16 cellular contexts compared by ENCODE assay signal in genomic region chr3:101998256-101998926, GRCh38.
DNase-seq lines count a peak whose midpoint lies in the region; TF ChIP-seq lines count a peak whose summit lies in the region.
"Had no signal": no experiment of that assay in that cellular context is flagged by ENCODE, and none has a peak within 500 bp of the region (broad histone marks: within the 10 kb centered on the region; RNA-seq: fewer than 3 reads in every experiment).

No MANE protein-coding gene starts in this region.

- H3K4me1 ChIP-seq in HEK293 (ENCODE audit: control insufficient read depth, insufficient read depth, low read length): no peaks in the 10 kb centered on the region
- peaks cover 10% of the 10 kb centered on the region for H3K4me1 ChIP-seq in osteoblast (ENCODE audit: insufficient read depth, low read length)
- H3K4me1 ChIP-seq in prostate gland (replicated peaks): no peaks in the 10 kb centered on the region
- H3K4me1 ChIP-seq: left lung had no signal

- H3K27me3 ChIP-seq in osteoblast (ENCODE audit: insufficient read depth, low read length): no peaks in the 10 kb centered on the region
- H3K27me3 ChIP-seq in prostate gland (replicated peaks; ENCODE audit: insufficient read depth): no peaks in the 10 kb centered on the region
- H3K27me3 ChIP-seq: left lung, ovary had no signal

- peak; percentile 12 for DNase-seq in AG10803 (ENCODE audit: low read depth)
- DNase-seq in astrocyte of the spinal cord (ENCODE audit: low read depth, low spot score): peak; percentile 38
- DNase-seq in osteoblast (ENCODE audit: insufficient read length, low spot score, missing footprints): no peak
- no peak for DNase-seq in prostate gland (ENCODE audit: low spot score)
- no peak for DNase-seq in activated gamma-delta T cell treated with Interleukin-2 at 50 U/mL for 16 hours
- no peak for DNase-seq in Kasumi-1 (lab: John Stamatoyannopoulos, UW)
- DNase-seq in LoVo (ENCODE audit: low spot score): no peak
- DNase-seq: ACHN; amniotic stem cell; endodermal cell; foreskin melanocyte; left lung; NCI-H2081; ovary; stimulated activated naive CD8-positive, alpha-beta T cell treated with anti-CD3 and anti-CD28 coated beads, Interleukin-15, Interleukin-2, amounts not matched to agents 100 U/mL and 50 U/mL, for 24 hours had no signal

- H3K9me3 ChIP-seq in HEK293 (ENCODE audit: control insufficient read depth, insufficient read depth, low read depth, low read length) (no peaks in the 10 kb centered on the region), osteoblast (ENCODE audit: low read depth, low read length) (no peaks in the 10 kb centered on the region), prostate gland (no peaks in the 10 kb centered on the region)
- H3K9me3 ChIP-seq: left lung, ovary had no signal

- in situ Hi-C loops in astrocyte of the spinal cord (cut with HindIII; ENCODE audit: low sequenced_read_pairs): no loop called here

- intact Hi-C loops in prostate gland (cut with DNase I): no loop called here

- H3K4me3 ChIP-seq in AG10803 (ENCODE audit: low read length): no peak overlapping the region
- H3K4me3 ChIP-seq in HEK293 (ENCODE audit: low read depth, low read length): no peak overlapping the region
- no peak overlapping the region for H3K4me3 ChIP-seq in astrocyte of the spinal cord (ENCODE audit: low read depth, low read length)
- H3K4me3 ChIP-seq in osteoblast (ENCODE audit: insufficient read depth, low read length): no peak overlapping the region
- no peak overlapping the region for H3K4me3 ChIP-seq in prostate gland
- H3K4me3 ChIP-seq: left lung, ovary had no signal

- no peaks in the 10 kb centered on the region for H3K79me2 ChIP-seq in osteoblast (ENCODE audit: insufficient read depth, low read length)

- no peak overlapping the region for H3K27ac ChIP-seq in HEK293 (ENCODE audit: extremely low read depth, low read depth, low read length)
- H3K27ac ChIP-seq in osteoblast (ENCODE audit: low read depth, low read length): no peak overlapping the region
- no peak overlapping the region for H3K27ac ChIP-seq in prostate gland
- H3K27ac ChIP-seq: left lung, ovary had no signal

- POLR2A ChIA-PET in HEK293 (lab: Yijun Ruan, JAX): no interaction called here

- no peaks in the 10 kb centered on the region for H4K20me1 ChIP-seq in osteoblast (ENCODE audit: insufficient read depth, low read length)

- WGBS in prostate gland: 84% methylated on average over 3 of the region's 3 CpGs

- CTCF ChIA-PET in HEK293 (lab: Yijun Ruan, JAX): no interaction called here

- TF ChIP-seq CTCF in AG10803 (conservative IDR thresholded peaks at IDR 0.05; ENCODE audit: low read length) (no peak), HEK293 (tag by site-specific recombination; IDR thresholded peaks at IDR 0.05) (0 out of 2 replicates have a peak, but pooled peaks have one; percentile 13), astrocyte of the spinal cord (IDR thresholded peaks at IDR 0.05; ENCODE audit: low read depth, low read length) (no peak), osteoblast (IDR thresholded peaks at IDR 0.05; ENCODE audit: extremely low read depth, low read depth, low read length) (no peak), prostate gland (IDR thresholded peaks at IDR 0.05) (no peak)

- H2AFZ ChIP-seq in osteoblast (ENCODE audit: low read length): peak overlapping the region; percentile 32

- TF ChIP-seq POLR2A in prostate gland (IDR thresholded peaks at IDR 0.05): no peak

- no peak overlapping the region for H3K4me2 ChIP-seq in osteoblast (ENCODE audit: insufficient read depth, low read length)

- no peaks in the 10 kb centered on the region for H3K36me3 ChIP-seq in HEK293 (ENCODE audit: control insufficient read depth in 2 of 2, insufficient read depth in 1 of 2, low read length in 2 of 2)
- no peaks in the 10 kb centered on the region for H3K36me3 ChIP-seq in osteoblast (ENCODE audit: insufficient read depth, low read length)
- no peaks in the 10 kb centered on the region for H3K36me3 ChIP-seq in prostate gland
- H3K36me3 ChIP-seq: left lung, ovary had no signal

TF ChIP-seq in HEK293, 187 proteins besides CTCF, POLR2A, EP300 and RAD21:
- TF ChIP-seq, protein P1, sequence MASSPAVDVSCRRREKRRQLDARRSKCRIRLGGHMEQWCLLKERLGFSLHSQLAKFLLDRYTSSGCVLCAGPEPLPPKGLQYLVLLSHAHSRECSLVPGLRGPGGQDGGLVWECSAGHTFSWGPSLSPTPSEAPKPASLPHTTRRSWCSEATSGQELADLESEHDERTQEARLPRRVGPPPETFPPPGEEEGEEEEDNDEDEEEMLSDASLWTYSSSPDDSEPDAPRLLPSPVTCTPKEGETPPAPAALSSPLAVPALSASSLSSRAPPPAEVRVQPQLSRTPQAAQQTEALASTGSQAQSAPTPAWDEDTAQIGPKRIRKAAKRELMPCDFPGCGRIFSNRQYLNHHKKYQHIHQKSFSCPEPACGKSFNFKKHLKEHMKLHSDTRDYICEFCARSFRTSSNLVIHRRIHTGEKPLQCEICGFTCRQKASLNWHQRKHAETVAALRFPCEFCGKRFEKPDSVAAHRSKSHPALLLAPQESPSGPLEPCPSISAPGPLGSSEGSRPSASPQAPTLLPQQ (tag by site-specific recombination; IDR thresholded peaks at IDR 0.05): 0 out of 2 replicates have a peak, but pooled peaks have one; percentile 21
- TF ChIP-seq, protein P2, sequence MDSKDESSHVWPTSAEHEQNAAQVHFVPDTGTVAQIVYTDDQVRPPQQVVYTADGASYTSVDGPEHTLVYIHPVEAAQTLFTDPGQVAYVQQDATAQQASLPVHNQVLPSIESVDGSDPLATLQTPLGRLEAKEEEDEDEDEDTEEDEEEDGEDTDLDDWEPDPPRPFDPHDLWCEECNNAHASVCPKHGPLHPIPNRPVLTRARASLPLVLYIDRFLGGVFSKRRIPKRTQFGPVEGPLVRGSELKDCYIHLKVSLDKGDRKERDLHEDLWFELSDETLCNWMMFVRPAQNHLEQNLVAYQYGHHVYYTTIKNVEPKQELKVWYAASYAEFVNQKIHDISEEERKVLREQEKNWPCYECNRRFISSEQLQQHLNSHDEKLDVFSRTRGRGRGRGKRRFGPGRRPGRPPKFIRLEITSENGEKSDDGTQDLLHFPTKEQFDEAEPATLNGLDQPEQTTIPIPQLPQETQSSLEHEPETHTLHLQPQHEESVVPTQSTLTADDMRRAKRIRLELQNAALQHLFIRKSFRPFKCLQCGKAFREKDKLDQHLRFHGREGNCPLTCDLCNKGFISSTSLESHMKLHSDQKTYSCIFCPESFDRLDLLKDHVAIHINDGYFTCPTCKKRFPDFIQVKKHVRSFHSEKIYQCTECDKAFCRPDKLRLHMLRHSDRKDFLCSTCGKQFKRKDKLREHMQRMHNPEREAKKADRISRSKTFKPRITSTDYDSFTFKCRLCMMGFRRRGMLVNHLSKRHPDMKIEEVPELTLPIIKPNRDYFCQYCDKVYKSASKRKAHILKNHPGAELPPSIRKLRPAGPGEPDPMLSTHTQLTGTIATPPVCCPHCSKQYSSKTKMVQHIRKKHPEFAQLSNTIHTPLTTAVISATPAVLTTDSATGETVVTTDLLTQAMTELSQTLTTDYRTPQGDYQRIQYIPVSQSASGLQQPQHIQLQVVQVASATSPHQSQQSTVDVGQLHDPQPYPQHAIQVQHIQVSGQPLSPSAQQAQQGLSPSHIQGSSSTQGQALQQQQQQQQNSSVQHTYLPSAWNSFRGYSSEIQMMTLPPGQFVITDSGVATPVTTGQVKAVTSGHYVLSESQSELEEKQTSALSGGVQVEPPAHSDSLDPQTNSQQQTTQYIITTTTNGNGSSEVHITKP (tag by site-specific recombination; IDR thresholded peaks at IDR 0.05): 0 out of 2 replicates have a peak, but pooled peaks have one; percentile 20
- TF ChIP-seq ZNF501 (tag by site-specific recombination; IDR thresholded peaks at IDR 0.05): no peak

Comparison
In these comparisons a context has a peak if more than half of its experiments do, and no peak if none do; other contexts are left out.
1. DNase-seq: peak in AG10803 (single experiment) and astrocyte of the spinal cord (single experiment); none in osteoblast (single experiment), prostate gland (single experiment), activated gamma-delta T cell treated with Interleukin-2 at 50 U/mL for 16 hours (single experiment), Kasumi-1 (0 of 2) and LoVo (single experiment).